In genomic region chr20:31720486-31721407, GRCh38 we compare ENCODE assay signal across 1 cellular context.
A peak's percentile ranks its signal among the peaks of the same experiment; 100 is the strongest.
TF ChIP-seq lines count a peak whose summit lies in the region.

No MANE protein-coding gene starts in this region.

TF ChIP-seq in HepG2, 621 proteins besides CTCF, POLR2A, EP300 and RAD21 (continued from another document and continues in another):
- TF ChIP-seq, protein P1, sequence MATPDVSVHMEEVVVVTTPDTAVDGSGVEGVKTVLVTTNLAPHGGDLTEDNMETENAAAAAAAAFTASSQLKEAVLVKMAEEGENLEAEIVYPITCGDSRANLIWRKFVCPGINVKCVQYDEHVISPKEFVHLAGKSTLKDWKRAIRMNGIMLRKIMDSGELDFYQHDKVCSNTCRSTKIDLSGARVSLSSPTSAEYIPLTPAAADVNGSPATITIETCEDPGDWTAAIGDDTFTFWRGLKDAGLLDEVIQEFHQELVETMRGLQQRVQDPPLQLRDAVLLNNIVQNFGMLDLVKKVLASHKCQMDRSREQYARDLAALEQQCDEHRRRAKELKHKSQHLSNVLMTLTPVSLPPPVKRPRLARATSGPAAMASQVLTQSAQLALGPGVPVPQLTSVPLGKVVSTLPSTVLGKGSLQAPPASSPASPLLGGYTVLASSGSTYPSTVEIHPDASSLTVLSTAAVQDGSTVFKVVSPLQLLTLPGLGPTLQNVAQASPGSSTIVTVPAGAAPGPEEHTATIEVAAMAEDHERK (CRISPR knock-in tag; IDR thresholded peaks at IDR 0.05; ENCODE audit: low read depth), result no peak; the same call in 1 of the 2 replicates
- TF ChIP-seq RFXANK (CRISPR knock-in tag; IDR thresholded peaks at IDR 0.05) (no peak), PCBP1 (IDR thresholded peaks at IDR 0.05; ENCODE audit: borderline replicate concordance, low read depth, low read length) (no peak), SMAD3 (CRISPR knock-in tag; IDR thresholded peaks at IDR 0.05) (peak; percentile 95), ZNF563 (CRISPR knock-in tag; IDR thresholded peaks at IDR 0.05) (0 out of 2 replicates have a peak, but pooled peaks have one; percentile 11), REL (CRISPR knock-in tag; conservative IDR thresholded peaks at IDR 0.05) (no peak), BORCS8-MEF2B (CRISPR knock-in tag; IDR thresholded peaks at IDR 0.05) (peak; percentile 90), PHF20 (CRISPR knock-in tag; IDR thresholded peaks at IDR 0.05) (0 out of 2 replicates have a peak, but pooled peaks have one; percentile 11), ZNF550 (CRISPR knock-in tag; IDR thresholded peaks at IDR 0.05; ENCODE audit: borderline replicate concordance) (no peak), SPEN (CRISPR knock-in tag; IDR thresholded peaks at IDR 0.05; ENCODE audit: low read depth) (peak; percentile 67), ZNF431 (CRISPR knock-in tag; IDR thresholded peaks at IDR 0.05; ENCODE audit: borderline replicate concordance, low read depth) (peak; percentile 17; the same call in 1 of the 2 replicates), ZNF333 (CRISPR knock-in tag; IDR thresholded peaks at IDR 0.05; ENCODE audit: borderline replicate concordance) (no peak), RERE (CRISPR knock-in tag; IDR thresholded peaks at IDR 0.05; ENCODE audit: low read depth) (peak; percentile 88), CERS6 (CRISPR knock-in tag; IDR thresholded peaks at IDR 0.05) (no peak), AHDC1 (CRISPR knock-in tag; IDR thresholded peaks at IDR 0.05; ENCODE audit: borderline replicate concordance) (peak; percentile 92), RFX5 (IDR thresholded peaks at IDR 0.05; ENCODE audit: low read depth, low read length) (no peak), ARHGAP35 (CRISPR knock-in tag; IDR thresholded peaks at IDR 0.05; ENCODE audit: borderline replicate concordance) (no peak), SNRNP70 (IDR thresholded peaks at IDR 0.05; ENCODE audit: low read depth, low read length) (no peak), FOXA1 (IDR thresholded peaks at IDR 0.05) (no peak), FOXA1 (CRISPR knock-in tag; IDR thresholded peaks at IDR 0.05) (peak; percentile 93), ZNF749 (CRISPR knock-in tag; IDR thresholded peaks at IDR 0.05; ENCODE audit: borderline replicate concordance) (no peak), ZNF616 (CRISPR knock-in tag; IDR thresholded peaks at IDR 0.05; ENCODE audit: low read depth) (0 out of 2 replicates have a peak, but pooled peaks have one; percentile 34), NFIB (CRISPR knock-in tag; IDR thresholded peaks at IDR 0.05; ENCODE audit: borderline replicate concordance) (no peak), ZNF343 (CRISPR knock-in tag; IDR thresholded peaks at IDR 0.05) (peak; percentile 66), TARDBP (CRISPR knock-in tag; IDR thresholded peaks at IDR 0.05) (peak; percentile 94), ZNF207 (IDR thresholded peaks at IDR 0.05; ENCODE audit: borderline replicate concordance) (no peak), SOX5 (CRISPR knock-in tag; IDR thresholded peaks at IDR 0.05; ENCODE audit: borderline replicate concordance) (peak; percentile 88), SP4 (CRISPR knock-in tag; IDR thresholded peaks at IDR 0.05) (peak; percentile 80), DNMT3B (CRISPR knock-in tag; conservative IDR thresholded peaks at IDR 0.05) (no peak), FOSL1 (CRISPR knock-in tag; IDR thresholded peaks at IDR 0.05; ENCODE audit: borderline replicate concordance) (no peak)
- TF ChIP-seq, protein P2, sequence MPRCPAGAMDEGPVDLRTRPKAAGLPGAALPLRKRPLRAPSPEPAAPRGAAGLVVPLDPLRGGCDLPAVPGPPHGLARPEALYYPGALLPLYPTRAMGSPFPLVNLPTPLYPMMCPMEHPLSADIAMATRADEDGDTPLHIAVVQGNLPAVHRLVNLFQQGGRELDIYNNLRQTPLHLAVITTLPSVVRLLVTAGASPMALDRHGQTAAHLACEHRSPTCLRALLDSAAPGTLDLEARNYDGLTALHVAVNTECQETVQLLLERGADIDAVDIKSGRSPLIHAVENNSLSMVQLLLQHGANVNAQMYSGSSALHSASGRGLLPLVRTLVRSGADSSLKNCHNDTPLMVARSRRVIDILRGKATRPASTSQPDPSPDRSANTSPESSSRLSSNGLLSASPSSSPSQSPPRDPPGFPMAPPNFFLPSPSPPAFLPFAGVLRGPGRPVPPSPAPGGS (CRISPR knock-in tag; IDR thresholded peaks at IDR 0.05), result peak; percentile 58; the same call in 1 of the 2 replicates
- TF ChIP-seq, protein P3, sequence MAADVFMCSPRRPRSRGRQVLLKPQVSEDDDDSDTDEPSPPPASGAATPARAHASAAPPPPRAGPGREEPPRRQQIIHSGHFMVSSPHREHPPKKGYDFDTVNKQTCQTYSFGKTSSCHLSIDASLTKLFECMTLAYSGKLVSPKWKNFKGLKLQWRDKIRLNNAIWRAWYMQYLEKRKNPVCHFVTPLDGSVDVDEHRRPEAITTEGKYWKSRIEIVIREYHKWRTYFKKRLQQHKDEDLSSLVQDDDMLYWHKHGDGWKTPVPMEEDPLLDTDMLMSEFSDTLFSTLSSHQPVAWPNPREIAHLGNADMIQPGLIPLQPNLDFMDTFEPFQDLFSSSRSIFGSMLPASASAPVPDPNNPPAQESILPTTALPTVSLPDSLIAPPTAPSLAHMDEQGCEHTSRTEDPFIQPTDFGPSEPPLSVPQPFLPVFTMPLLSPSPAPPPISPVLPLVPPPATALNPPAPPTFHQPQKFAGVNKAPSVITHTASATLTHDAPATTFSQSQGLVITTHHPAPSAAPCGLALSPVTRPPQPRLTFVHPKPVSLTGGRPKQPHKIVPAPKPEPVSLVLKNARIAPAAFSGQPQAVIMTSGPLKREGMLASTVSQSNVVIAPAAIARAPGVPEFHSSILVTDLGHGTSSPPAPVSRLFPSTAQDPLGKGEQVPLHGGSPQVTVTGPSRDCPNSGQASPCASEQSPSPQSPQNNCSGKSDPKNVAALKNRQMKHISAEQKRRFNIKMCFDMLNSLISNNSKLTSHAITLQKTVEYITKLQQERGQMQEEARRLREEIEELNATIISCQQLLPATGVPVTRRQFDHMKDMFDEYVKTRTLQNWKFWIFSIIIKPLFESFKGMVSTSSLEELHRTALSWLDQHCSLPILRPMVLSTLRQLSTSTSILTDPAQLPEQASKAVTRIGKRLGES (CRISPR knock-in tag; IDR thresholded peaks at IDR 0.05; ENCODE audit: borderline replicate concordance), result no peak
- TF ChIP-seq, protein P4, sequence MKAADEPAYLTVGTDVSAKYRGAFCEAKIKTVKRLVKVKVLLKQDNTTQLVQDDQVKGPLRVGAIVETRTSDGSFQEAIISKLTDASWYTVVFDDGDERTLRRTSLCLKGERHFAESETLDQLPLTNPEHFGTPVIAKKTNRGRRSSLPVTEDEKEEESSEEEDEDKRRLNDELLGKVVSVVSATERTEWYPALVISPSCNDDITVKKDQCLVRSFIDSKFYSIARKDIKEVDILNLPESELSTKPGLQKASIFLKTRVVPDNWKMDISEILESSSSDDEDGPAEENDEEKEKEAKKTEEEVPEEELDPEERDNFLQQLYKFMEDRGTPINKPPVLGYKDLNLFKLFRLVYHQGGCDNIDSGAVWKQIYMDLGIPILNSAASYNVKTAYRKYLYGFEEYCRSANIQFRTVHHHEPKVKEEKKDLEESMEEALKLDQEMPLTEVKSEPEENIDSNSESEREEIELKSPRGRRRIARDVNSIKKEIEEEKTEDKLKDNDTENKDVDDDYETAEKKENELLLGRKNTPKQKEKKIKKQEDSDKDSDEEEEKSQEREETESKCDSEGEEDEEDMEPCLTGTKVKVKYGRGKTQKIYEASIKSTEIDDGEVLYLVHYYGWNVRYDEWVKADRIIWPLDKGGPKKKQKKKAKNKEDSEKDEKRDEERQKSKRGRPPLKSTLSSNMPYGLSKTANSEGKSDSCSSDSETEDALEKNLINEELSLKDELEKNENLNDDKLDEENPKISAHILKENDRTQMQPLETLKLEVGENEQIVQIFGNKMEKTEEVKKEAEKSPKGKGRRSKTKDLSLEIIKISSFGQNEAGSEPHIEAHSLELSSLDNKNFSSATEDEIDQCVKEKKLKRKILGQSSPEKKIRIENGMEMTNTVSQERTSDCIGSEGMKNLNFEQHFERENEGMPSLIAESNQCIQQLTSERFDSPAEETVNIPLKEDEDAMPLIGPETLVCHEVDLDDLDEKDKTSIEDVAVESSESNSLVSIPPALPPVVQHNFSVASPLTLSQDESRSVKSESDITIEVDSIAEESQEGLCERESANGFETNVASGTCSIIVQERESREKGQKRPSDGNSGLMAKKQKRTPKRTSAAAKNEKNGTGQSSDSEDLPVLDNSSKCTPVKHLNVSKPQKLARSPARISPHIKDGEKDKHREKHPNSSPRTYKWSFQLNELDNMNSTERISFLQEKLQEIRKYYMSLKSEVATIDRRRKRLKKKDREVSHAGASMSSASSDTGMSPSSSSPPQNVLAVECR (CRISPR knock-in tag; IDR thresholded peaks at IDR 0.05; ENCODE audit: borderline replicate concordance), result peak; percentile 84
- TF ChIP-seq, protein P5, sequence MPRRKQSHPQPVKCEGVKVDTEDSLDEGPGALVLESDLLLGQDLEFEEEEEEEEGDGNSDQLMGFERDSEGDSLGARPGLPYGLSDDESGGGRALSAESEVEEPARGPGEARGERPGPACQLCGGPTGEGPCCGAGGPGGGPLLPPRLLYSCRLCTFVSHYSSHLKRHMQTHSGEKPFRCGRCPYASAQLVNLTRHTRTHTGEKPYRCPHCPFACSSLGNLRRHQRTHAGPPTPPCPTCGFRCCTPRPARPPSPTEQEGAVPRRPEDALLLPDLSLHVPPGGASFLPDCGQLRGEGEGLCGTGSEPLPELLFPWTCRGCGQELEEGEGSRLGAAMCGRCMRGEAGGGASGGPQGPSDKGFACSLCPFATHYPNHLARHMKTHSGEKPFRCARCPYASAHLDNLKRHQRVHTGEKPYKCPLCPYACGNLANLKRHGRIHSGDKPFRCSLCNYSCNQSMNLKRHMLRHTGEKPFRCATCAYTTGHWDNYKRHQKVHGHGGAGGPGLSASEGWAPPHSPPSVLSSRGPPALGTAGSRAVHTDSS (CRISPR knock-in tag; conservative IDR thresholded peaks at IDR 0.05), result no peak
